In the genomic region with DNA sequence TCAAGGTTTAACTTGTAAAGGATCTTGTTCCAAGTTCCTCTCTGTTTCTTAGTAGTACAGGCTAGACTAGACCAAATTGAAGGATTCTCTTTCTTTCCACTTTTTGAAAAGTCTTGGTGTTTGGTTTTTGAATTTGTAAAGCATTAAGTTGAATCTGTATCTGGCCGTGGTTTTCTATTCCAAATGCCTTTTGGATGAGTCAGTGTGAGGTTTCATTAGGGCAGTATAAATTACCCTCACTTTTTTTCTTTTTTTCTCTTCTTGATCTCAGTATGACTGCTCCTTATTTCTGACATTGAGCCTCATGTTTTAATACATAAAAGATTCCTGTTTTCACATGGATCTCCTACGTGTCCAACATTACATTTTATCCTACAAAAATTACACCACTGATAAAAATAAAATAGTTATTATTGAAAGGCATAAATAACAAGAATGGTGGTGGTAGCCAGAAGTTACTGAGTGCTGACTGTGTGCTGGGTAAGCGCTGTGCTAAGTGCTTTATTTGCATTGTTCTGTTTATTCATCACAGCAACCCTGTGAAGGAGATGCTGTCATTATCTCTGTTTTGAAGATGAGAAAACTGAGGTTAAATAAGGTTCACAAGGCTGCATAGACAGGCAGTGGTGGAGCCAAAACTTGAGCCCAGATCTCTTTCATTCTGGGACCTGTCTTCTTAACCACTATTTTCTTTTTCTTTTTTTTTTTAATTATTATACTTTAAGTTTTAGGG, we compare ENCODE assay signal across 13 cellular contexts. TPM values are rescaled to one million over a fixed set of nuclear protein-coding genes. Genes with fewer than 3 reads are reported as not detected.
DNase-seq lines count a peak whose midpoint lies in the region; ATAC-seq and TF ChIP-seq lines count a peak whose summit lies in the region.
"Had no signal": no experiment of that assay in that cellular context is flagged by ENCODE, and none has a peak within 500 bp of the region (broad histone marks: within the 10 kb centered on the region; RNA-seq: fewer than 3 reads in every experiment).

No MANE protein-coding gene starts in this region.

- H2BK15ac ChIP-seq in IMR-90 (ENCODE audit: low read depth, low read length) (peak overlapping the region; percentile 97), mesendoderm (replicated peaks; ENCODE audit: low read depth) (no peak overlapping the region)

- H4K5ac ChIP-seq in IMR-90 (ENCODE audit: low read depth, low read length) (peak overlapping the region; percentile 97), mesendoderm (ENCODE audit: low read length) (no peak overlapping the region)

- no peaks in the 10 kb centered on the region for H3K36me3 Mint-ChIP-seq in naive thymus-derived CD4-positive, alpha-beta T cell
- H3K36me3 Mint-ChIP-seq: IgD-negative memory B cell had no signal

- no peaks in the 10 kb centered on the region for H4K20me1 ChIP-seq in IMR-90 (ENCODE audit: insufficient read depth, low read length)
- H4K20me1 ChIP-seq: BLaER1 had no signal

- H4K8ac ChIP-seq in IMR-90 (ENCODE audit: low read depth in 2 of 2, low read length in 2 of 2) (peak overlapping the region; percentile 55 to 84), mesendoderm (ENCODE audit: low read depth, low read length) (no peak overlapping the region)

- H3K18ac ChIP-seq in IMR-90 (ENCODE audit: low read depth, low read length) (peak overlapping the region; percentile 100), mesendoderm (ENCODE audit: low read length) (no peak overlapping the region)

- peaks cover 12% of the 10 kb centered on the region for H3K9me1 ChIP-seq in IMR-90 (ENCODE audit: insufficient read depth, low read length)

- peak; percentile 62 for ATAC-seq in IMR-90 (ENCODE audit: low read depth)
- ATAC-seq in naive thymus-derived CD4-positive, alpha-beta T cell = no peak
- no peak for ATAC-seq in HG02973 (IDR thresholded peaks at IDR 0.05; ENCODE audit: unreplicated experiment)
- no peak for ATAC-seq in GM21367 (IDR thresholded peaks at IDR 0.05; ENCODE audit: unreplicated experiment)
- no peak for ATAC-seq in GM19452 (IDR thresholded peaks at IDR 0.05; ENCODE audit: unreplicated experiment)

- POLR2A ChIA-PET in AG04450 (lab: Yijun Ruan, JAX) (no interaction called here), IMR-90 (lab: Charles Lee; ENCODE audit: unreplicated experiment) (no interaction called here)
- POLR2A ChIA-PET in naive thymus-derived CD4-positive, alpha-beta T cell (lab: Charles Lee) = no interaction called here

- intact Hi-C loops in IMR-90 (cut with micrococcal nuclease) = no loop called here
- intact Hi-C loops in naive thymus-derived CD4-positive, alpha-beta T cell (cut with micrococcal nuclease) = no loop called here

- peak overlapping the region; percentile 98 for H2BK20ac ChIP-seq in IMR-90 (ENCODE audit: low read depth, low read length)

- dilution Hi-C loops in IMR-90 (cut with HindIII; ENCODE audit: low sequenced_read_pairs, unreplicated experiment) = no loop called here

- H3K36me3 ChIP-seq in IMR-90 (ENCODE audit: control insufficient read depth, insufficient read depth, low read length) (no peaks in the 10 kb centered on the region), mesendoderm (ENCODE audit: control insufficient read depth, insufficient read depth, low read length) (no peaks in the 10 kb centered on the region)
- H3K36me3 ChIP-seq in naive thymus-derived CD4-positive, alpha-beta T cell (ENCODE audit: control insufficient read depth in 2 of 3, insufficient read depth in 3 of 3, low read length in 3 of 3) = no peaks in the 10 kb centered on the region
- H3K36me3 ChIP-seq: BLaER1 had no signal

- H3K79me1 ChIP-seq in IMR-90 (ENCODE audit: low read depth in 1 of 2, low read length in 2 of 2) (peaks cover 18 to 31% of the 10 kb centered on the region in 2 experiments), mesendoderm (ENCODE audit: low read length) (no peaks in the 10 kb centered on the region)

- no peak overlapping the region for H2AFZ ChIP-seq in IMR-90 (replicated peaks; ENCODE audit: low read length, poor library complexity)

- H3K9me3 ChIP-seq in AG04450 (ENCODE audit: control insufficient read depth, insufficient read depth, low read length) = no peaks in the 10 kb centered on the region
- no peaks in the 10 kb centered on the region for H3K9me3 ChIP-seq in IMR-90 (ENCODE audit: control insufficient read depth, insufficient read depth, low read length)
- no peaks in the 10 kb centered on the region for H3K9me3 ChIP-seq in naive thymus-derived CD4-positive, alpha-beta T cell (ENCODE audit: control insufficient read depth in 2 of 3, low read length in 3 of 3)
- H3K9me3 ChIP-seq: BLaER1, testis had no signal

- in situ Hi-C loops in IMR-90 (cut with MboI; ENCODE audit: low sequenced_read_pairs) = no loop called here

- TF ChIP-seq RAD21 in IMR-90 (IDR thresholded peaks at IDR 0.05; ENCODE audit: low read length) = no peak

- H3K4me2 ChIP-seq in IMR-90 (ENCODE audit: low read depth, low read length) (peak overlapping the region; percentile 85), mesendoderm (ENCODE audit: low read length) (no peak overlapping the region)
- H3K4me2 ChIP-seq: BLaER1 had no signal

- H4K91ac ChIP-seq in IMR-90 (ENCODE audit: insufficient read depth, low read depth, low read length) = peak overlapping the region; percentile 83

- H2BK5ac ChIP-seq in IMR-90 (ENCODE audit: low read depth, low read length, poor library complexity, severe bottlenecking) (peak overlapping the region; percentile 92), mesendoderm (ENCODE audit: low read length) (no peak overlapping the region)

- DNase-seq in AG04450 (ENCODE audit: low read depth, low spot score) = peak; percentile 29
- peak; percentile 83 for DNase-seq in IMR-90
- DNase-seq in dermis blood vessel endothelial cell = peak; percentile 72
- peak; percentile 57 for DNase-seq in mesendoderm
- DNase-seq in naive thymus-derived CD4-positive, alpha-beta T cell = no peak
- DNase-seq: H7; stimulated activated CD4-positive, alpha-beta T cell treated with anti-CD3 and anti-CD28 coated beads, Interleukin-12 subunit alpha, Interleukin-12 subunit beta, amount 100 ng/mL, for 4 hours; testis had no signal

- no peaks in the 10 kb centered on the region for H3K4me1 Mint-ChIP-seq in naive thymus-derived CD4-positive, alpha-beta T cell

- WGBS in IMR-90 (ENCODE audit: extremely low coverage in 2 of 2, insufficient read length in 1 of 2), 2 experiments = 83% methylated on average over 1 of the region's 3 CpGs; no CpG with 5 or more reads in 1 of the 2 experiments
- no CpG with 5 or more reads among the region's 3 CpGs for WGBS in mesendoderm (ENCODE audit: extremely low coverage, insufficient coverage, low lambda C conversion rate)

- peaks cover 0 to 5% (median 0%) of the 10 kb centered on the region in 11 donors for H3K9me3 Mint-ChIP-seq in naive thymus-derived CD4-positive, alpha-beta T cell

- H3K4ac ChIP-seq in IMR-90 (ENCODE audit: low read depth, low read length) (peak overlapping the region; percentile 87), mesendoderm (ENCODE audit: low read depth, low read length) (no peak overlapping the region)

- no peak for TF ChIP-seq CTCF in AG04450 (IDR thresholded peaks at IDR 0.05; ENCODE audit: low read depth, low read length)
- no peak for TF ChIP-seq CTCF in IMR-90 (conservative IDR thresholded peaks at IDR 0.05; ENCODE audit: low read depth, low read length)

- no peaks in the 10 kb centered on the region for H3K27me3 ChIP-seq in AG04450 (ENCODE audit: control insufficient read depth, insufficient read depth, low read length)
- H3K27me3 ChIP-seq in IMR-90 (ENCODE audit: control insufficient read depth, insufficient read depth, low read length) = no peaks in the 10 kb centered on the region
- no peaks in the 10 kb centered on the region for H3K27me3 ChIP-seq in mesendoderm (ENCODE audit: insufficient read depth, low read length, poor library complexity)
- no peaks in the 10 kb centered on the region for H3K27me3 ChIP-seq in naive thymus-derived CD4-positive, alpha-beta T cell (ENCODE audit: control insufficient read depth in 2 of 2, insufficient read depth in 2 of 2, low read length in 2 of 2)
- H3K27me3 ChIP-seq: BLaER1, testis had no signal

- peak overlapping the region; percentile 86 for H3K14ac ChIP-seq in IMR-90 (replicated peaks; ENCODE audit: low read depth, low read length)

- H2BK120ac ChIP-seq in IMR-90 (ENCODE audit: low read depth, low read length) (peak overlapping the region; percentile 81), mesendoderm (ENCODE audit: low read depth, low read length) (no peak overlapping the region)

- peaks cover 23% of the 10 kb centered on the region for H3K4me1 ChIP-seq in IMR-90 (ENCODE audit: control insufficient read depth, insufficient read depth, low read length)
- H3K4me1 ChIP-seq in mesendoderm (ENCODE audit: control insufficient read depth, low read depth, low read length) = peaks cover 4% of the 10 kb centered on the region
- no peaks in the 10 kb centered on the region for H3K4me1 ChIP-seq in naive thymus-derived CD4-positive, alpha-beta T cell (ENCODE audit: control insufficient read depth in 2 of 2, insufficient read depth in 2 of 2, low read length in 2 of 2)
- H3K4me1 ChIP-seq: BLaER1 had no signal

- H3K27me3 Mint-ChIP-seq in naive thymus-derived CD4-positive, alpha-beta T cell = peaks cover 0 to 7% (median 0%) of the 10 kb centered on the region in 5 donors
- H3K27me3 Mint-ChIP-seq: IgD-negative memory B cell had no signal

- CTCF ChIA-PET in AG04450 (lab: Charles Lee) (no interaction called here), IMR-90 (lab: Yijun Ruan, JAX) (no interaction called here)
- CTCF ChIA-PET in naive thymus-derived CD4-positive, alpha-beta T cell (lab: Charles Lee) = no interaction called here

- H3K56ac ChIP-seq in IMR-90 (ENCODE audit: extremely low read depth, insufficient read depth, low read length) (peak overlapping the region; percentile 61), mesendoderm (ENCODE audit: low read length) (no peak overlapping the region)

- no peak overlapping the region for H3K4me3 ChIP-seq in AG04450 (ENCODE audit: low read depth, low read length)
- no peak overlapping the region for H3K4me3 ChIP-seq in IMR-90 (ENCODE audit: insufficient read depth, low read depth, low read length)
- no peak overlapping the region for H3K4me3 ChIP-seq in mesendoderm (ENCODE audit: low read length)
- H3K4me3 ChIP-seq in naive thymus-derived CD4-positive, alpha-beta T cell (ENCODE audit: low read length) = no peak overlapping the region
- H3K4me3 ChIP-seq: BLaER1, testis had no signal

- H3K9ac ChIP-seq in IMR-90 (ENCODE audit: low read depth, low read length) (peak overlapping the region; percentile 42; the same call in 1 of the 2 replicates), mesendoderm (ENCODE audit: low read length) (no peak overlapping the region)
- H3K9ac ChIP-seq: BLaER1 had no signal

- no peak overlapping the region for H3K27ac Mint-ChIP-seq in naive thymus-derived CD4-positive, alpha-beta T cell
- H3K27ac Mint-ChIP-seq: IgD-negative memory B cell had no signal

- no peak overlapping the region for H3K4me3 Mint-ChIP-seq in naive thymus-derived CD4-positive, alpha-beta T cell
- H3K4me3 Mint-ChIP-seq: IgD-negative memory B cell had no signal

- no peak overlapping the region for H2AK9ac ChIP-seq in IMR-90 (replicated peaks; ENCODE audit: low read depth, low read length, poor library complexity)

- H3K27ac ChIP-seq in AG04450 (ENCODE audit: low read depth, low read length) (no peak overlapping the region), IMR-90 (ENCODE audit: insufficient read depth, low read length) (peak overlapping the region; percentile 83), mesendoderm (ENCODE audit: low read depth, low read length) (no peak overlapping the region)
- no peak overlapping the region for H3K27ac ChIP-seq in naive thymus-derived CD4-positive, alpha-beta T cell (ENCODE audit: low read depth, low read length)
- H3K27ac ChIP-seq: BLaER1, testis had no signal

- TF ChIP-seq POLR2A in IMR-90 (IDR thresholded peaks at IDR 0.05; ENCODE audit: low read depth, low read length) = no peak

- H3K79me2 ChIP-seq in mesendoderm (ENCODE audit: control insufficient read depth, insufficient read depth, low read length) = no peaks in the 10 kb centered on the region

- peak overlapping the region; percentile 91 for H3K23ac ChIP-seq in IMR-90 (ENCODE audit: low read depth, low read length)
- no peak overlapping the region for H3K23ac ChIP-seq in mesendoderm (ENCODE audit: low read length)

- H2AK5ac ChIP-seq in IMR-90 (ENCODE audit: low read depth, low read length) = peak overlapping the region; percentile 26; the same call in 1 of the 2 replicates
- no peak overlapping the region for H2AK5ac ChIP-seq in mesendoderm (ENCODE audit: low read length)

- no TSS peak for BruUV-seq in IMR-90 (replicated peaks; lab: Mats Ljungman, UMichigan)

RNA-seq across cellular contexts. Expression of gene MITF, which starts 48.3 kb away (rescaled TPM):
- polyA plus RNA-seq in AG04450 (2011; rRNA removed) = 32.2 and 32.5 TPM in 2 replicates
- polyA minus RNA-seq in AG04450 (2011; rRNA and poly(A)+ RNA removed) = 80.7 and 99.7 TPM in 2 replicates
- total RNA-seq in IMR-90 (2012; rRNA removed) = 13.3 and 16.7 TPM in 2 replicates
- 5.4 and 6.5 TPM in 2 replicates for polyA plus RNA-seq in IMR-90 (2012; rRNA removed)
- 4.0 and 4.8 TPM in 2 replicates for polyA plus RNA-seq in IMR-90 (2012; cell fraction: cytosol; rRNA removed)
- polyA plus RNA-seq in IMR-90 (2012; cell fraction: nucleus; rRNA removed; ENCODE audit: low replicate concordance) = 5.3 and 10.2 TPM in 2 replicates
- total RNA-seq in dermis blood vessel endothelial cell = 1.5 and 5.7 TPM in 2 replicates
- polyA plus RNA-seq in mesendoderm (2013, experiment 1 of 2) = 1.1 TPM
- polyA plus RNA-seq in mesendoderm (2013, experiment 2 of 2) = 1.1 TPM
- 1 to 10 TPM in 2 of 5 experiments, under 1 TPM in 2, not detected in 1; 0.54 to 3.9 (median 1.2) TPM for total RNA-seq in naive thymus-derived CD4-positive, alpha-beta T cell
- polyA plus RNA-seq in naive thymus-derived CD4-positive, alpha-beta T cell = not detected

Comparison
In these comparisons a context has a peak if more than half of its experiments do, and no peak if none do; other contexts are left out.
1. DNase-seq: peak in AG04450 (single experiment), IMR-90 (single experiment), dermis blood vessel endothelial cell (single experiment) and mesendoderm (single experiment); none in naive thymus-derived CD4-positive, alpha-beta T cell (0 of 9).